13 cellular contexts compared by ENCODE assay signal in the genomic region with DNA sequence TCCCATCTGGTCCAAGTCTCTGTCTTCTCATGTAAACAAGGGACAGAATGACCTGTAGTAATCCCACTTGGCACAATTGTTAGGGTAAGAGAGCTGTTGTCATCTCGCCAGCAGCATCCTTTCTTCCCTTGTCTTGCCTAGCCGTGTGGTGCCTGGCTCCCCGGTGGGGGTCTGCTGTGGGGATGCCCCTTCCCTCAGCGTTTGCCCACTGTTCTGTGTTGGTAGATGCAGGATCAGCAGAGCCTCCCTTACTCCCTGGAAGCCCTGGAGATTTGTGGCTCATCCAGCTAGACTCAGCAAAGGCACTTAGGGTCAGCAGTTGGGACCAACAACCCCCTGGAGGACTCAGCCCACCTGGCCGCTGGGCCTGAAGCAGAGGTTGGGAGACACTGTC. TPM values are rescaled to one million over a fixed set of nuclear protein-coding genes. Genes with fewer than 3 reads are reported as not detected.
DNase-seq lines count a peak whose midpoint lies in the region; ATAC-seq and TF ChIP-seq lines count a peak whose summit lies in the region.
"Had no signal": no experiment of that assay in that cellular context is flagged by ENCODE, and none has a peak within 500 bp of the region (broad histone marks: within the 10 kb centered on the region; RNA-seq: fewer than 3 reads in every experiment).

No MANE protein-coding gene starts in this region.

- in situ Hi-C loops in gastrocnemius medialis (cut with MboI; ENCODE audit: low sequenced_read_pairs in 4 of 4): no loop called here

- H3K4me3 Mint-ChIP-seq in stimulated activated naive CD8-positive, alpha-beta T cell treated with anti-CD3 and anti-CD28 coated beads, Interleukin-15, Interleukin-2, amounts not matched to agents 100 ng/mL and 50 ng/mL, for 24 hours: no peak overlapping the region
- no peak overlapping the region for H3K4me3 Mint-ChIP-seq in glutamatergic neuron (ENCODE audit: unreplicated experiment)
- H3K4me3 Mint-ChIP-seq: activated naive CD8-positive, alpha-beta T cell treated with anti-CD3 and anti-CD28 coated beads, Interleukin-2, amount 10 ng/mL, durations not matched to agents 7 days and 5 days had no signal

- no peaks in the 10 kb centered on the region for H3K36me3 ChIP-seq in gastrocnemius medialis

- H3K4me1 Mint-ChIP-seq in stimulated activated naive CD8-positive, alpha-beta T cell treated with anti-CD3 and anti-CD28 coated beads, Interleukin-15, Interleukin-2, amounts not matched to agents 100 ng/mL and 50 ng/mL, for 24 hours (ENCODE audit: low read depth): peaks cover 62% of the 10 kb centered on the region
- peaks cover 44% of the 10 kb centered on the region for H3K4me1 Mint-ChIP-seq in glutamatergic neuron (ENCODE audit: low read depth, unreplicated experiment)

- no peaks in the 10 kb centered on the region for H3K9me3 Mint-ChIP-seq in stimulated activated naive CD8-positive, alpha-beta T cell treated with anti-CD3 and anti-CD28 coated beads, Interleukin-15, Interleukin-2, amounts not matched to agents 100 ng/mL and 50 ng/mL, for 24 hours
- peaks cover 5% of the 10 kb centered on the region for H3K9me3 Mint-ChIP-seq in glutamatergic neuron (ENCODE audit: unreplicated experiment)
- H3K9me3 Mint-ChIP-seq: activated naive CD8-positive, alpha-beta T cell treated with anti-CD3 and anti-CD28 coated beads, Interleukin-2, amount 10 ng/mL, durations not matched to agents 7 days and 5 days had no signal

- H3K4me1 ChIP-seq in gastrocnemius medialis: peaks cover 82 to 83% of the 10 kb centered on the region in 2 donors

- TF ChIP-seq CTCF in glutamatergic neuron (IDR thresholded peaks at IDR 0.05; ENCODE audit: partially characterized antibody, unreplicated experiment): no peak
- no peak for TF ChIP-seq CTCF in gastrocnemius medialis (IDR thresholded peaks at IDR 0.05 in 4 of 5, conservative IDR thresholded peaks at IDR 0.05 in 1 of 5)

- TF ChIP-seq POLR2A in gastrocnemius medialis (IDR thresholded peaks at IDR 0.05): no peak

- no peaks in the 10 kb centered on the region for H3K27me3 Mint-ChIP-seq in stimulated activated naive CD8-positive, alpha-beta T cell treated with anti-CD3 and anti-CD28 coated beads, Interleukin-15, Interleukin-2, amounts not matched to agents 100 ng/mL and 50 ng/mL, for 24 hours
- peaks cover 9% of the 10 kb centered on the region for H3K27me3 Mint-ChIP-seq in glutamatergic neuron (ENCODE audit: unreplicated experiment)
- H3K27me3 Mint-ChIP-seq: activated naive CD8-positive, alpha-beta T cell treated with anti-CD3 and anti-CD28 coated beads, Interleukin-2, amount 10 ng/mL, durations not matched to agents 7 days and 5 days had no signal

- intact Hi-C loops in gastrocnemius medialis (cut with DNase I; ENCODE audit: low total_unique reads): no loop called here

- H3K27ac ChIP-seq in gastrocnemius medialis: peak overlapping the region; percentile 96 to 98 (median 96)

- no peaks in the 10 kb centered on the region for H3K27me3 ChIP-seq in gastrocnemius medialis
- H3K27me3 ChIP-seq: left lung had no signal

- no peak for DNase-seq in stimulated activated naive CD8-positive, alpha-beta T cell treated with anti-CD3 and anti-CD28 coated beads, Interleukin-15, Interleukin-2, amounts not matched to agents 100 U/mL and 50 U/mL, for 24 hours
- DNase-seq in glutamatergic neuron (no peak), gastrocnemius medialis (peak in 1 of 2 donors; percentile 45), GOT3 (lab: John Stamatoyannopoulos, UW) (no peak)
- no peak for DNase-seq in stimulated activated CD4-positive, alpha-beta T cell treated with anti-CD3 and anti-CD28 coated beads, Interleukin-4, amount 100 ng/mL, for 1 hour
- DNase-seq in activated naive CD4-positive, alpha-beta T cell (lab: John Stamatoyannopoulos, UW): no peak
- DNase-seq: activated naive CD8-positive, alpha-beta T cell treated with anti-CD3 and anti-CD28 coated beads, Interleukin-2, amount 10 ng/mL, durations not matched to agents 7 days and 5 days; left lung; NCI-H1048; NCI-H446 treated with DMSO at 0.1 percent for 48 hours; RPMI8226 had no signal

- H3K27ac Mint-ChIP-seq in stimulated activated naive CD8-positive, alpha-beta T cell treated with anti-CD3 and anti-CD28 coated beads, Interleukin-15, Interleukin-2, amounts not matched to agents 100 ng/mL and 50 ng/mL, for 24 hours: peak overlapping the region; percentile 9
- H3K27ac Mint-ChIP-seq in glutamatergic neuron (ENCODE audit: unreplicated experiment): peak overlapping the region; percentile 93
- H3K27ac Mint-ChIP-seq: activated naive CD8-positive, alpha-beta T cell treated with anti-CD3 and anti-CD28 coated beads, Interleukin-2, amount 10 ng/mL, durations not matched to agents 7 days and 5 days had no signal

- H3K36me3 Mint-ChIP-seq in stimulated activated naive CD8-positive, alpha-beta T cell treated with anti-CD3 and anti-CD28 coated beads, Interleukin-15, Interleukin-2, amounts not matched to agents 100 ng/mL and 50 ng/mL, for 24 hours (ENCODE audit: low read depth): peaks cover 6% of the 10 kb centered on the region
- no peaks in the 10 kb centered on the region for H3K36me3 Mint-ChIP-seq in glutamatergic neuron (ENCODE audit: unreplicated experiment)
- H3K36me3 Mint-ChIP-seq: activated naive CD8-positive, alpha-beta T cell treated with anti-CD3 and anti-CD28 coated beads, Interleukin-2, amount 10 ng/mL, durations not matched to agents 7 days and 5 days had no signal

- ATAC-seq in stimulated activated naive CD8-positive, alpha-beta T cell treated with anti-CD3 and anti-CD28 coated beads, Interleukin-15, Interleukin-2, amounts not matched to agents 100 U/mL and 50 U/mL, for 24 hours: no peak
- ATAC-seq in gastrocnemius medialis (no peak), HG03159 (IDR thresholded peaks at IDR 0.05; ENCODE audit: unreplicated experiment) (no peak)

- no peaks in the 10 kb centered on the region for H3K9me3 ChIP-seq in gastrocnemius medialis
- H3K9me3 ChIP-seq: left lung had no signal

- H3K4me3 ChIP-seq in gastrocnemius medialis: peak overlapping the region in 2 of 4 donors; percentile 22 to 49
- H3K4me3 ChIP-seq: left lung had no signal

RNA-seq across cellular contexts. Expression of a gene that starts 13.0 kb away (rescaled TPM):
- 114 TPM for total RNA-seq in glutamatergic neuron (ENCODE audit: unreplicated experiment)
- 100 to 1,000 TPM; 361 to 763 (median 473) TPM for total RNA-seq in gastrocnemius medialis

RNA-seq across cellular contexts. Expression of a gene that starts 13.4 kb away (rescaled TPM):
- 36.1 TPM for total RNA-seq in glutamatergic neuron (ENCODE audit: unreplicated experiment)
- total RNA-seq in gastrocnemius medialis: 10 to 100 TPM; 33.8 to 43.5 (median 38.9) TPM

RNA-seq across cellular contexts. Expression of a gene that starts 35.3 kb away (rescaled TPM):
- total RNA-seq in glutamatergic neuron (ENCODE audit: unreplicated experiment): 43.3 TPM
- 10 to 100 TPM; 48.1 to 93.6 (median 65.7) TPM for total RNA-seq in gastrocnemius medialis
